In the genomic region with DNA sequence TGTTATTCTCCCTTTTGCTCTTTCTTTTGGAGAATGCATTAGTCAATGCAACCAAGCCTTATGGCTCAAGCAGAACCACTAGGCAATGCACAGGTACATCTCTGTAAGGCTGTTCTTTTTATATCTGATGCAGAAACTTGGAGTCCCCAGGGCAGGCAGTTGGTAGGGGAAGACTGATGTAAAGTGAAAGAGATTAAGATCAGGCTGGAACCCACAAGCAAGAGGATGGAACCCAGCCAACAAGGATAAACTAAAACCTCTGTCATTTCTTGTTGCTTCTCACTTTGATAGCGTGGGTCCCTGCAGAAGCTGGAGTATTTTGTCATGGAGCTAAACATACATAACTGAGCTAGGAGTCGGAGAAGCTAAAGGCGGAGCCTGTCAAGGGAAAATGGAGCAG, we compare ENCODE assay signal across 11 cellular contexts.
"Had no signal": no experiment of that assay in that cellular context is flagged by ENCODE, and none has a peak within 500 bp of the region (broad histone marks: within the 10 kb centered on the region; RNA-seq: fewer than 3 reads in every experiment).

No MANE protein-coding gene starts in this region.

- H3K9me3 ChIP-seq: HAP-1 had no signal

- H3K9ac ChIP-seq: GM23248 had no signal

- FAIRE-seq: H1, H54 had no signal

- H3K27ac ChIP-seq: GM23248 had no signal

- H3K4me1 ChIP-seq: HAP-1 had no signal

- H2AFZ ChIP-seq: GM23248, GM23338 had no signal

- ATAC-seq: GM23338, HCT116 had no signal

- H3K36me3 ChIP-seq: HAP-1 had no signal

- H3K4me2 ChIP-seq: GM23338 had no signal

- DNase-seq: GM23248, GOT3, H7, H9, HCEC 1CT, HFFc6 had no signal

- H3K4me3 ChIP-seq: GM23248, GM23338, HAP-1 had no signal
